ENCODE assay signal across 8 cellular contexts in genomic region chr2:39778233-39778632, GRCh38. TPM values are rescaled to one million over a fixed set of nuclear protein-coding genes. Genes with fewer than 3 reads are reported as not detected.
DNase-seq lines count a peak whose midpoint lies in the region; ATAC-seq and TF ChIP-seq lines count a peak whose summit lies in the region.

No MANE protein-coding gene starts in this region.

- DNase-seq in CD8-positive, alpha-beta T cell: no peak
- DNase-seq in HL-60 (ENCODE audit: low read depth in 1 of 2, low spot score in 1 of 2): no peak
- DNase-seq in mammary epithelial cell: no peak
- no peak for DNase-seq in mesothelial cell of epicardium (ENCODE audit: low spot score in 2 of 2, unreplicated experiment in 2 of 2)
- no peak for DNase-seq in pons (ENCODE audit: low spot score)
- no peak for DNase-seq in AG20443 (ENCODE audit: low spot score)
- DNase-seq in NCI-H345 treated with DMSO at 0.1 percent for 48 hours (lab: John Stamatoyannopoulos, UW; ENCODE audit: unreplicated experiment): no peak

- TSS peak; percentile 47 for BruUV-seq in mammary epithelial cell (replicated peaks; lab: Mats Ljungman, UMichigan)

- dilution Hi-C loops in mammary epithelial cell (cut with HindIII; ENCODE audit: low sequenced_read_pairs): no loop called here

- peaks cover 7% of the 10 kb centered on the region for H3K36me3 Mint-ChIP-seq in CD8-positive, alpha-beta T cell
- peaks cover 7% of the 10 kb centered on the region for H3K36me3 Mint-ChIP-seq in mesothelial cell of epicardium

- peaks cover 65% of the 10 kb centered on the region for H3K4me1 Mint-ChIP-seq in CD8-positive, alpha-beta T cell (ENCODE audit: low read depth)
- peaks cover 29% of the 10 kb centered on the region for H3K4me1 Mint-ChIP-seq in mesothelial cell of epicardium

- no peak for TF ChIP-seq CTCF in CD8-positive, alpha-beta T cell (IDR thresholded peaks at IDR 0.05)
- no peak for TF ChIP-seq CTCF in HL-60 (IDR thresholded peaks at IDR 0.05; ENCODE audit: insufficient read depth, low read length)
- TF ChIP-seq CTCF in mammary epithelial cell (conservative IDR thresholded peaks at IDR 0.05 in 1 of 2, IDR thresholded peaks at IDR 0.05 in 1 of 2; ENCODE audit: extremely low read depth in 1 of 2, insufficient read depth in 1 of 2, low read depth in 1 of 2, low read length in 2 of 2): no peak
- no peak for TF ChIP-seq CTCF in mesothelial cell of epicardium (IDR thresholded peaks at IDR 0.05; ENCODE audit: unreplicated experiment)

- H3K27ac Mint-ChIP-seq in CD8-positive, alpha-beta T cell: peak overlapping the region; percentile 90
- peak overlapping the region; percentile 78 for H3K27ac Mint-ChIP-seq in mesothelial cell of epicardium

- H3K9ac ChIP-seq in mammary epithelial cell (ENCODE audit: insufficient read depth, low read length): peak overlapping the region; percentile 90

- H3K4me1 ChIP-seq in CD8-positive, alpha-beta T cell (ENCODE audit: insufficient read depth, low read length): peaks cover 35% of the 10 kb centered on the region
- peaks cover 19% of the 10 kb centered on the region for H3K4me1 ChIP-seq in mammary epithelial cell (ENCODE audit: insufficient read depth, low read length)

- CTCF ChIA-PET in CD8-positive, alpha-beta T cell (lab: Charles Lee): no interaction called here
- CTCF ChIA-PET in mammary epithelial cell (lab: Charles Lee; ENCODE audit: low non-redundant PET): no interaction called here

- in situ Hi-C loops in mammary epithelial cell (cut with MboI; ENCODE audit: low sequenced_read_pairs in 2 of 2): no loop called here

- 0% methylated on average over 2 of the region's 2 CpGs for WGBS in mammary epithelial cell (ENCODE audit: low coverage, missing lambda C conversion rate)

- H3K4me3 Mint-ChIP-seq in CD8-positive, alpha-beta T cell: peak overlapping the region; percentile 96
- H3K4me3 Mint-ChIP-seq in mesothelial cell of epicardium: peak overlapping the region; percentile 81

- H3K9me3 Mint-ChIP-seq in CD8-positive, alpha-beta T cell: no peaks in the 10 kb centered on the region
- H3K9me3 Mint-ChIP-seq in mesothelial cell of epicardium: peaks cover 3% of the 10 kb centered on the region

- H3K36me3 ChIP-seq in CD8-positive, alpha-beta T cell (ENCODE audit: insufficient read depth, low read length): no peaks in the 10 kb centered on the region
- H3K36me3 ChIP-seq in mammary epithelial cell (ENCODE audit: insufficient read depth, low read length): peaks cover 8% of the 10 kb centered on the region

- H2AFZ ChIP-seq in mammary epithelial cell (ENCODE audit: low read depth, low read length): peak overlapping the region; percentile 91

- no peaks in the 10 kb centered on the region for H3K27me3 ChIP-seq in CD8-positive, alpha-beta T cell (ENCODE audit: insufficient read depth, low read length)
- H3K27me3 ChIP-seq in HL-60 (ENCODE audit: insufficient read depth, poor library complexity, severe bottlenecking) (no peaks in the 10 kb centered on the region), mammary epithelial cell (ENCODE audit: insufficient read depth, low read length) (no peaks in the 10 kb centered on the region)

- POLR2A ChIA-PET in CD8-positive, alpha-beta T cell (lab: Charles Lee): no interaction called here

- no peaks in the 10 kb centered on the region for H4K20me1 ChIP-seq in mammary epithelial cell (ENCODE audit: insufficient read depth, low read length)

- peak overlapping the region; percentile 45 for H3K27ac ChIP-seq in CD8-positive, alpha-beta T cell (ENCODE audit: low read depth, low read length)
- H3K27ac ChIP-seq in HL-60 (replicated peaks) (peak overlapping the region; percentile 96), mammary epithelial cell (ENCODE audit: insufficient read depth, low read depth, low read length) (peak overlapping the region; percentile 85)

- peak overlapping the region; percentile 41 for H3K4me3 ChIP-seq in CD8-positive, alpha-beta T cell (ENCODE audit: low read depth, low read length)
- H3K4me3 ChIP-seq in HL-60 (replicated peaks; ENCODE audit: insufficient read depth, low read length) (peak overlapping the region; percentile 74), mammary epithelial cell (replicated peaks in 1 of 3; ENCODE audit: insufficient read depth in 1 of 3, low read depth in 2 of 3, low read length in 3 of 3) (peak overlapping the region; percentile 73 to 99 (median 91))

- no peaks in the 10 kb centered on the region for H3K9me3 ChIP-seq in CD8-positive, alpha-beta T cell (ENCODE audit: low read length)
- H3K9me3 ChIP-seq in mammary epithelial cell (replicated peaks; ENCODE audit: insufficient read depth, low read length): no peaks in the 10 kb centered on the region

- no peaks in the 10 kb centered on the region for H3K27me3 Mint-ChIP-seq in CD8-positive, alpha-beta T cell (ENCODE audit: low read depth)
- no peaks in the 10 kb centered on the region for H3K27me3 Mint-ChIP-seq in mesothelial cell of epicardium (ENCODE audit: low read depth)

- peak overlapping the region; percentile 84 for H3K4me2 ChIP-seq in mammary epithelial cell (ENCODE audit: insufficient read depth, low read depth, low read length)

- peaks cover 56% of the 10 kb centered on the region for H3K79me2 ChIP-seq in mammary epithelial cell (ENCODE audit: insufficient read depth, low read length)

- ATAC-seq in CD8-positive, alpha-beta T cell: no peak
- ATAC-seq in GM19455 (IDR thresholded peaks at IDR 0.05; ENCODE audit: unreplicated experiment): no peak

- intact Hi-C loops in CD8-positive, alpha-beta T cell (cut with DNase I, micrococcal nuclease): loop anchor here in 1 of 2 experiments (5.0 kb wide), 1 partner anchor 656 kb away; the partner anchor contains the start of gene SOS1
- intact Hi-C loops in mammary epithelial cell (cut with micrococcal nuclease): no loop called here

RNA-seq across cellular contexts. Expression of gene THUMPD2, which starts 0.8 kb away (rescaled TPM):
- total RNA-seq in CD8-positive, alpha-beta T cell: 10 to 100 TPM; 15.7 to 17.0 TPM
- 10 to 100 TPM; 15.0 to 15.7 TPM for total RNA-seq in mammary epithelial cell
- polyA plus RNA-seq in mammary epithelial cell: 8.4 TPM
- polyA minus RNA-seq in mammary epithelial cell: 4.2 TPM
- total RNA-seq in mesothelial cell of epicardium: 13.8 to 17.7 TPM (median 17.3 TPM) in 3 replicates

Comparison
In these comparisons a context has a peak if more than half of its experiments do, and no peak if none do; other contexts are left out.
1. H3K27ac ChIP-seq: peak in every context shown above with its lines; median percentile 96 in HL-60; 85 in mammary epithelial cell; 45 in CD8-positive, alpha-beta T cell.
2. H3K4me3 ChIP-seq: peak in every context shown above with its lines; median percentile 91 in mammary epithelial cell; 74 in HL-60; 41 in CD8-positive, alpha-beta T cell.